In the genomic region with DNA sequence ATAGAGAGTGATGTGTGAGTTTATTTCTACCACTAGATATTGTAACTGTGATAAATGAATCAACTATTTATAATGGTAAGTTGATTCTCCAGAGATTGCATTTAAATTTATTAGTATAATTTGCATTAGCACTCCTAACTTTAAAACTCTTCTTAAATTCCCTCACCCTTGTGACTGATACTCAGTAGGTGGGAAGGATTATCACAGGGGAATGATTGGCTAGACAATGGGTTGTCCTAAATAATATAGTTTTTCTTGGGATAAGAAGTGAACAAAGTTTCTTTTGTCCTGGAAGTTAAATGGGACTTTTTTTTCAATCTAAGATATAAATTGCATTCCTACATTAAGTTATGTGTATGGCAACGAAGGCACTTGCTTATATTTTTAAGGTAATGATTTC, we compare ENCODE assay signal across 9 cellular contexts.
"Had no signal": no experiment of that assay in that cellular context is flagged by ENCODE, and none has a peak within 500 bp of the region (broad histone marks: within the 10 kb centered on the region; RNA-seq: fewer than 3 reads in every experiment).

No MANE protein-coding gene starts in this region.

- H3K4me3 Mint-ChIP-seq: GM23338, H9, HFFc6, IgD-negative memory B cell had no signal

- H3K27ac Mint-ChIP-seq: GM23338, HFFc6, IgD-negative memory B cell had no signal

- H3K9me3 Mint-ChIP-seq: GM23338, H9, HFFc6 had no signal

- H2AFZ ChIP-seq: GM23338 had no signal

- H3K4me2 ChIP-seq: GM23338 had no signal

- FAIRE-seq: H54, HepG2 had no signal

- H3K27ac ChIP-seq: HL-60 had no signal

- H3K27me3 Mint-ChIP-seq: IgD-negative memory B cell had no signal

- H3K4me1 Mint-ChIP-seq: IgD-negative memory B cell had no signal

- H3K4me3 ChIP-seq: GM23338 had no signal

- H3K36me3 Mint-ChIP-seq: IgD-negative memory B cell had no signal

- DNase-seq: H9, HCEC 1CT, HFFc6, KBM-7 had no signal
